ENCODE assay signal across 6 cellular contexts in genomic region chr16:30533748-30534367, GRCh38. TPM values are rescaled to one million over a fixed set of nuclear protein-coding genes. Genes with fewer than 3 reads are reported as not detected.
A peak's percentile ranks its signal among the peaks of the same experiment; 100 is the strongest.
DNase-seq lines count a peak whose midpoint lies in the region; ATAC-seq and TF ChIP-seq lines count a peak whose summit lies in the region.

No MANE protein-coding gene starts in this region.

- peak; percentile 41 for DNase-seq in AG08396 (ENCODE audit: low spot score)
- DNase-seq in H9: no peak
- no peak for DNase-seq in activated T-cell treated with anti-CD3 and anti-CD28 coated beads, Interleukin-2, amount 50 U/mL, for 72 hours
- no peak for DNase-seq in lower leg skin (ENCODE audit: low spot score in 2 of 2)
- no peak for DNase-seq in NCI-H748 treated with DMSO at 0.1 percent for 48 hours (lab: John Stamatoyannopoulos, UW)
- DNase-seq in HCEC 1CT: no peak

- no peak overlapping the region for H2AFZ ChIP-seq in H9 (ENCODE audit: low read length)

- H3K27ac Mint-ChIP-seq in H9: no peak overlapping the region
- H3K27ac Mint-ChIP-seq in activated T-cell treated with anti-CD3 and anti-CD28 coated beads, Interleukin-2, amount 50 U/mL, for 72 hours: peak overlapping the region; percentile 94

- H3K23me2 ChIP-seq in H9 (ENCODE audit: insufficient read length, low read depth, low read length, poor library complexity, severe bottlenecking): peaks cover 23% of the 10 kb centered on the region

- H3K36me3 Mint-ChIP-seq in H9 (ENCODE audit: insufficient read depth in 1 of 3, low read depth in 3 of 3): peaks cover 15 to 29% (median 19%) of the 10 kb centered on the region in 3 experiments
- peaks cover 6 to 17% of the 10 kb centered on the region in 2 donors for H3K36me3 Mint-ChIP-seq in activated T-cell treated with anti-CD3 and anti-CD28 coated beads, Interleukin-2, amount 50 U/mL, for 72 hours (ENCODE audit: insufficient read depth in 2 of 2)

- no peak overlapping the region for H4K5ac ChIP-seq in H9 (ENCODE audit: insufficient read length, low read depth, low read length)

- no peaks in the 10 kb centered on the region for H3K27me3 Mint-ChIP-seq in H9 (ENCODE audit: low read depth)
- H3K27me3 Mint-ChIP-seq in activated T-cell treated with anti-CD3 and anti-CD28 coated beads, Interleukin-2, amount 50 U/mL, for 72 hours (ENCODE audit: low read depth): no peaks in the 10 kb centered on the region

- no peak for TF ChIP-seq CTCF in H9 (conservative IDR thresholded peaks at IDR 0.05)
- TF ChIP-seq CTCF in lower leg skin (IDR thresholded peaks at IDR 0.05): no peak

- no peak overlapping the region for H2BK12ac ChIP-seq in H9 (ENCODE audit: insufficient read length, low read depth, low read length)

- intact Hi-C loops in lower leg skin (cut with DNase I; ENCODE audit: low total_unique reads): no loop called here

- no peaks in the 10 kb centered on the region for H3K9me3 ChIP-seq in H9 (ENCODE audit: control insufficient read depth, low read depth, low read length)

- H3K9me3 Mint-ChIP-seq in H9: no peaks in the 10 kb centered on the region; a peak in 1 of 5 replicates
- H3K9me3 Mint-ChIP-seq in activated T-cell treated with anti-CD3 and anti-CD28 coated beads, Interleukin-2, amount 50 U/mL, for 72 hours: no peaks in the 10 kb centered on the region

- no peak overlapping the region for H3T11ph ChIP-seq in H9 (ENCODE audit: low read length)

- H3K4me3 Mint-ChIP-seq in H9: peak overlapping the region; percentile 77 to 89
- peak overlapping the region; percentile 95 to 99 for H3K4me3 Mint-ChIP-seq in activated T-cell treated with anti-CD3 and anti-CD28 coated beads, Interleukin-2, amount 50 U/mL, for 72 hours

- peak overlapping the region; percentile 44; the same call in 1 of the 2 replicates for H3K14ac ChIP-seq in H9 (ENCODE audit: insufficient read depth, low read length)

- H2BK15ac ChIP-seq in H9 (ENCODE audit: low read depth, low read length): no peak overlapping the region

- no peaks in the 10 kb centered on the region for H3K79me1 ChIP-seq in H9 (ENCODE audit: insufficient read depth, low read depth, low read length, poor library complexity, severe bottlenecking)

- no peak overlapping the region for H3K23ac ChIP-seq in H9 (ENCODE audit: insufficient read length, low read depth, low read length)

- peaks cover 25 to 27% of the 10 kb centered on the region in 2 experiments for H3K4me1 Mint-ChIP-seq in H9
- peaks cover 63% of the 10 kb centered on the region for H3K4me1 Mint-ChIP-seq in activated T-cell treated with anti-CD3 and anti-CD28 coated beads, Interleukin-2, amount 50 U/mL, for 72 hours (ENCODE audit: low read depth)

- no peak overlapping the region for H2BK120ac ChIP-seq in H9 (ENCODE audit: low read depth, low read length, poor library complexity, severe bottlenecking)

- H2BK5ac ChIP-seq in H9 (ENCODE audit: insufficient read length, low read length): no peak overlapping the region

- H3K9ac ChIP-seq in H9 (ENCODE audit: extremely low read depth, insufficient read length, low read length): peak overlapping the region; percentile 56

- H3K27me3 ChIP-seq in H9 (ENCODE audit: insufficient read depth, low read length): no peaks in the 10 kb centered on the region

- peak overlapping the region; percentile 61 for H3K4me2 ChIP-seq in H9 (ENCODE audit: insufficient read depth, insufficient read length, low read length)

- H3K79me2 ChIP-seq in H9 (ENCODE audit: insufficient read depth, low read length): no peaks in the 10 kb centered on the region

- H4K91ac ChIP-seq in H9 (ENCODE audit: insufficient read length, low read depth, low read length): no peak overlapping the region

- peak overlapping the region; percentile 56 for H3K4me3 ChIP-seq in lower leg skin (ENCODE audit: low read depth, poor library complexity, severe bottlenecking)

- H3K56ac ChIP-seq in H9 (ENCODE audit: insufficient read length, low read depth, low read length): no peak overlapping the region

- no peak overlapping the region for H3K27ac ChIP-seq in H9 (ENCODE audit: insufficient read length, low read depth, low read length)

- ATAC-seq in activated T-cell treated with anti-CD3 and anti-CD28 coated beads, Interleukin-2, amount 50 U/mL, for 72 hours (replicated peaks in 1 of 2): peak in 1 of 2 donors; percentile 3

- no peak overlapping the region for H3K4ac ChIP-seq in H9 (ENCODE audit: low read depth, low read length)

- H3K18ac ChIP-seq in H9 (ENCODE audit: insufficient read length, low read depth, low read length): peak overlapping the region; percentile 51

- no peak overlapping the region for H2BK20ac ChIP-seq in H9 (ENCODE audit: low read depth, low read length, poor library complexity, severe bottlenecking)

- H4K8ac ChIP-seq in H9 (replicated peaks; ENCODE audit: insufficient read length, low read depth, low read length): no peak overlapping the region

- no peaks in the 10 kb centered on the region for H4K20me1 ChIP-seq in H9 (ENCODE audit: control insufficient read depth, insufficient read depth, insufficient read length)

- H2AK5ac ChIP-seq in H9 (ENCODE audit: insufficient read length, low read length): no peak overlapping the region

- TF ChIP-seq POLR2A in lower leg skin (IDR thresholded peaks at IDR 0.05): no peak

- H3K4me1 ChIP-seq in H9 (ENCODE audit: insufficient read depth, low read length): no peaks in the 10 kb centered on the region; the same call in 1 of the 2 replicates

- WGBS in H9 (ENCODE audit: extremely low coverage, insufficient read length, low lambda C conversion rate): no CpG with 5 or more reads among the region's 29 CpGs
- WGBS in lower leg skin, 2 donors: 18 to 19% methylated on average over 19 to 22 of the region's 29 CpGs

RNA-seq across cellular contexts. Expression of gene ZNF747, which starts 0.8 kb away (rescaled TPM):
- 17.5 and 18.4 TPM in 2 replicates for total RNA-seq in H9 (2021)
- 1 to 10 TPM; 8.3 to 9.2 TPM for total RNA-seq in activated T-cell treated with anti-CD3 and anti-CD28 coated beads, Interleukin-2, amount 50 U/mL, for 72 hours
- 10 to 100 TPM in 3 of 4 donors, 1 to 10 TPM in 1; 9.9 to 23.7 (median 19.6) TPM for total RNA-seq in lower leg skin

RNA-seq across cellular contexts. Expression of gene ZNF768, which starts 7.5 kb away (rescaled TPM):
- total RNA-seq in H9 (2021) (39.0 and 40.0 TPM in 2 replicates), lower leg skin (10 to 100 TPM; 31.1 to 43.5 (median 41.0) TPM)
- 10 to 100 TPM; 21.0 to 22.5 TPM for total RNA-seq in activated T-cell treated with anti-CD3 and anti-CD28 coated beads, Interleukin-2, amount 50 U/mL, for 72 hours

RNA-seq across cellular contexts. Expression of gene ZNF764, which starts 24.3 kb away (rescaled TPM):
- total RNA-seq in H9 (2021) (11.2 and 11.4 TPM in 2 replicates), lower leg skin (10 to 100 TPM in 3 of 4 donors, 1 to 10 TPM in 1; 8.3 to 12.0 (median 10.3) TPM)
- total RNA-seq in activated T-cell treated with anti-CD3 and anti-CD28 coated beads, Interleukin-2, amount 50 U/mL, for 72 hours: 10 to 100 TPM; 10.7 to 12.7 TPM

RNA-seq across cellular contexts. Expression of gene ZNF688, which starts 37.7 kb away (rescaled TPM):
- total RNA-seq in H9 (2021): 4.3 and 4.5 TPM in 2 replicates
- total RNA-seq in activated T-cell treated with anti-CD3 and anti-CD28 coated beads, Interleukin-2, amount 50 U/mL, for 72 hours: 10 to 100 TPM; 14.5 TPM
- total RNA-seq in lower leg skin: 10 to 100 TPM; 11.9 to 22.5 (median 16.0) TPM

RNA-seq across cellular contexts. Expression of gene ZNF785, which starts 51.6 kb away (rescaled TPM):
- total RNA-seq in H9 (2021): 17.0 and 18.8 TPM in 2 replicates
- 10 to 100 TPM; 10.9 to 12.6 TPM for total RNA-seq in activated T-cell treated with anti-CD3 and anti-CD28 coated beads, Interleukin-2, amount 50 U/mL, for 72 hours
- 10 to 100 TPM in 2 of 4 donors, 1 to 10 TPM in 2; 9.5 to 19.2 (median 10.4) TPM for total RNA-seq in lower leg skin
